Comparison of ENCODE assay signal across 11 cellular contexts in genomic region chr12:6773662-6774351, GRCh38. TPM values are rescaled to one million over a fixed set of nuclear protein-coding genes. Genes with fewer than 3 reads are reported as not detected.
A peak's percentile ranks its signal among the peaks of the same experiment; 100 is the strongest.
DNase-seq lines count a peak whose midpoint lies in the region; ATAC-seq and TF ChIP-seq lines count a peak whose summit lies in the region.
"Had no signal": no experiment of that assay in that cellular context is flagged by ENCODE, and none has a peak within 500 bp of the region (broad histone marks: within the 10 kb centered on the region; RNA-seq: fewer than 3 reads in every experiment).

No MANE protein-coding gene starts in this region.

- H3K4me3 ChIP-seq in HUES64 (ENCODE audit: low read length) = peak overlapping the region; percentile 44
- peak overlapping the region; percentile 31; the same call in 1 of the 2 replicates for H3K4me3 ChIP-seq in iPS DF 6.9 (ENCODE audit: low read length)

- DNase-seq in activated CD8-positive, alpha-beta memory T cell treated with anti-CD3 and anti-CD28 coated beads, Interleukin-2, amount 50 U/mL, for 4 hours = peak; percentile 78
- DNase-seq in iPS DF 6.9 (ENCODE audit: low read depth, low spot score) (no peak), DMS153 (lab: John Stamatoyannopoulos, UW) (no peak), chondrocyte (ENCODE audit: low spot score) (no peak), NCI-H2107 (lab: John Stamatoyannopoulos, UW) (no peak)
- DNase-seq in stimulated activated CD8-positive, alpha-beta memory T cell treated with anti-CD3 and anti-CD28 coated beads, Interleukin-4, amount 100 ng/mL, for 24 hours (ENCODE audit: low read depth) = peak; percentile 74
- DNase-seq: GOT3 had no signal

- H3K27ac ChIP-seq in HUES64 (ENCODE audit: low read depth, low read length) = no peak overlapping the region
- no peak overlapping the region for H3K27ac ChIP-seq in iPS DF 6.9 (ENCODE audit: low read length)
- H3K27ac ChIP-seq: epithelial cell of prostate had no signal

- H3K27me3 ChIP-seq in HUES64 (ENCODE audit: insufficient read depth, low read length) (peaks cover 45% of the 10 kb centered on the region), iPS DF 6.9 (ENCODE audit: control insufficient read depth, insufficient read depth, low read length) (peaks cover 3% of the 10 kb centered on the region; the same call in 1 of the 2 replicates)

- peaks cover 24% of the 10 kb centered on the region for H3K36me3 ChIP-seq in HUES64 (ENCODE audit: insufficient read depth, low read length)
- peaks cover 11% of the 10 kb centered on the region for H3K36me3 ChIP-seq in iPS DF 6.9 (ENCODE audit: control insufficient read depth, insufficient read depth, low read length)

- H3K9me3 ChIP-seq in HUES64 (ENCODE audit: insufficient read depth, low read depth, low read length) (no peaks in the 10 kb centered on the region), iPS DF 6.9 (ENCODE audit: control insufficient read depth, insufficient read depth, low read length) (no peaks in the 10 kb centered on the region)

- no peaks in the 10 kb centered on the region for H3K27me3 Mint-ChIP-seq in chondrocyte (ENCODE audit: low read depth)

- H3K36me3 Mint-ChIP-seq in chondrocyte (ENCODE audit: low read depth) = peaks cover 19% of the 10 kb centered on the region

- TF ChIP-seq CTCF in chondrocyte (IDR thresholded peaks at IDR 0.05) = no peak

- ATAC-seq in HG02623 (IDR thresholded peaks at IDR 0.05; ENCODE audit: unreplicated experiment) = no peak

- no peak overlapping the region for H3K27ac Mint-ChIP-seq in chondrocyte (ENCODE audit: unreplicated experiment)

- no peak overlapping the region for H3K9ac ChIP-seq in HUES64 (ENCODE audit: low read depth, low read length)

- 8% methylated on average over 54 of the region's 57 CpGs for WGBS in HUES64
- no CpG with 5 or more reads among the region's 57 CpGs for WGBS in iPS DF 6.9 (ENCODE audit: insufficient coverage, insufficient read length)

- H3K9me3 Mint-ChIP-seq in chondrocyte (ENCODE audit: low read depth) = no peaks in the 10 kb centered on the region
- H3K9me3 Mint-ChIP-seq: IgD-negative memory B cell had no signal

- peaks cover 19% of the 10 kb centered on the region for H3K4me1 Mint-ChIP-seq in chondrocyte (ENCODE audit: low read depth)

- no peak overlapping the region for H3K4me3 Mint-ChIP-seq in chondrocyte (ENCODE audit: unreplicated experiment)

- peaks cover 15% of the 10 kb centered on the region for H3K4me1 ChIP-seq in HUES64 (ENCODE audit: insufficient read depth, low read length)
- peaks cover 9% of the 10 kb centered on the region for H3K4me1 ChIP-seq in iPS DF 6.9 (ENCODE audit: control insufficient read depth, insufficient read depth, low read length)

RNA-seq across cellular contexts. Expression of gene LAG3, which starts 1.5 kb away (rescaled TPM):
- polyA plus RNA-seq in HUES64 (2013, experiment 1 of 2) = 1.8 TPM
- polyA plus RNA-seq in HUES64 (2013, experiment 2 of 2) = 1.8 TPM
- total RNA-seq in chondrocyte = 0.56 to 1.7 TPM (median 1.0 TPM) in 3 replicates

RNA-seq across cellular contexts. Expression of gene PTMS, which starts 7.6 kb away (rescaled TPM):
- 416 TPM for polyA plus RNA-seq in HUES64 (2013, experiment 1 of 2)
- 634 TPM for polyA plus RNA-seq in HUES64 (2013, experiment 2 of 2)
- total RNA-seq in chondrocyte = 413 to 493 TPM (median 463 TPM) in 3 replicates

RNA-seq across cellular contexts. Expression of gene CD4, which starts 15.5 kb away (rescaled TPM):
- polyA plus RNA-seq in HUES64 (2013, experiment 1 of 2) = 2.3 TPM
- polyA plus RNA-seq in HUES64 (2013, experiment 2 of 2) = 3.8 TPM
- 0.70 to 1.2 TPM (median 0.72 TPM) in 3 replicates for total RNA-seq in chondrocyte

RNA-seq across cellular contexts. Expression of gene MLF2, which starts 20.9 kb away (rescaled TPM):
- polyA plus RNA-seq in HUES64 (2013, experiment 1 of 2) = 178 TPM
- 174 TPM for polyA plus RNA-seq in HUES64 (2013, experiment 2 of 2)
- total RNA-seq in chondrocyte = 161 to 172 TPM (median 163 TPM) in 3 replicates

RNA-seq across cellular contexts. Expression of gene GPR162, which starts 47.8 kb away (rescaled TPM):
- polyA plus RNA-seq in HUES64 (2013, experiment 1 of 2) = 5.8 TPM
- 9.2 TPM for polyA plus RNA-seq in HUES64 (2013, experiment 2 of 2)
- total RNA-seq in chondrocyte = 3.2 to 4.6 TPM (median 4.2 TPM) in 3 replicates
- polyA plus RNA-seq: IgD-negative memory B cell had no signal

Comparison
In these comparisons a context has a peak if more than half of its experiments do, and no peak if none do; other contexts are left out.
1. DNase-seq: peak in activated CD8-positive, alpha-beta memory T cell treated with anti-CD3 and anti-CD28 coated beads, Interleukin-2, amount 50 U/mL, for 4 hours (single experiment) and stimulated activated CD8-positive, alpha-beta memory T cell treated with anti-CD3 and anti-CD28 coated beads, Interleukin-4, amount 100 ng/mL, for 24 hours (single experiment); none in iPS DF 6.9 (single experiment), DMS153 (single experiment), chondrocyte (single experiment) and NCI-H2107 (single experiment).